In the genomic region with DNA sequence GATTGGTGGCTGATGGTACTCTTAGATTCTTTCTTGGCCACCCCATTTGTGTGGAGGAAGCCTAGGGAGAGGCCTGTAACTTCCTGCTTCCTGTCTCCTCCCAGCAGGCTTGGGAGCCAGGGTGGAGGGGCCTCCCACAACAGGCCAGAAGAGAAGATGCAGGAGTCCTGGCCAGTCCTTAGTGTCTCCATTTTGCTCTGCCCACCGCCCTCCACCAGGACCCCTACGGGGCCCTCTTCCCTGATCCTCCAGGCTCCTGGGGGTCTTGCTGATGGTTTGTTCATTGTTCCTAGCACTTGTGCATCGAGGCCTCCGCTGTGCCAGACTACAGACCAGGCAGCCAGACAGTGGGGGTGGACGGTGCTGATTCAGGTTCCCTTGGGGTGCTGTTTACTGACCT, we compare ENCODE assay signal across 12 cellular contexts. TPM values are rescaled to one million over a fixed set of nuclear protein-coding genes. Genes with fewer than 3 reads are reported as not detected.
A peak's percentile ranks its signal among the peaks of the same experiment; 100 is the strongest.
DNase-seq lines count a peak whose midpoint lies in the region; ATAC-seq and TF ChIP-seq lines count a peak whose summit lies in the region.
"Had no signal": no experiment of that assay in that cellular context is flagged by ENCODE, and none has a peak within 500 bp of the region (broad histone marks: within the 10 kb centered on the region; RNA-seq: fewer than 3 reads in every experiment).

No MANE protein-coding gene starts in this region.

- H3K4me3 ChIP-seq in lung (no peak overlapping the region), OCI-LY7 (ENCODE audit: low read depth, low read length, poor library complexity, severe bottlenecking) (no peak overlapping the region)
- H3K4me3 ChIP-seq: colonic mucosa had no signal

- no peaks in the 10 kb centered on the region for H4K20me1 ChIP-seq in OCI-LY7 (ENCODE audit: insufficient read depth, low read length)

- H3K27ac ChIP-seq in lung (ENCODE audit: low read depth in 1 of 2, low read length in 1 of 2) (peak overlapping the region; percentile 47 to 59), OCI-LY7 (ENCODE audit: low read depth, low read length, poor library complexity, severe bottlenecking) (no peak overlapping the region)
- H3K27ac ChIP-seq: colonic mucosa had no signal

- H3K9me3 ChIP-seq in lung (ENCODE audit: control insufficient read depth in 2 of 2, insufficient read depth in 1 of 2, low read length in 1 of 2) (no peaks in the 10 kb centered on the region), OCI-LY7 (ENCODE audit: low read length) (no peaks in the 10 kb centered on the region)
- H3K9me3 ChIP-seq: colonic mucosa had no signal

- TF ChIP-seq CTCF in lung (IDR thresholded peaks at IDR 0.05; ENCODE audit: control extremely low read depth, extremely low read depth) (no peak), OCI-LY7 (conservative IDR thresholded peaks at IDR 0.05; ENCODE audit: low read length) (no peak)

- H3K27me3 ChIP-seq in lung (ENCODE audit: control insufficient read depth, insufficient read depth) = no peaks in the 10 kb centered on the region
- H3K27me3 ChIP-seq: colonic mucosa had no signal

- H3K4me2 ChIP-seq in OCI-LY7 (ENCODE audit: low read length) = no peak overlapping the region

- H3K4me1 ChIP-seq in lung (ENCODE audit: control insufficient read depth in 2 of 2, insufficient read depth in 2 of 2, low read length in 2 of 2) (peaks cover 6 to 35% of the 10 kb centered on the region in 2 donors), OCI-LY7 (ENCODE audit: insufficient read depth, low read length, poor library complexity, severe bottlenecking) (no peaks in the 10 kb centered on the region)
- H3K4me1 ChIP-seq: colonic mucosa had no signal

- H3K79me2 ChIP-seq in OCI-LY7 (ENCODE audit: insufficient read depth, low read depth, low read length) = no peaks in the 10 kb centered on the region

- WGBS in lung, 2 donors = 82 to 92% methylated on average over 5 of the region's 5 CpGs

- ATAC-seq in Right ventricle myocardium inferior = no peak
- ATAC-seq in Right ventricle myocardium superior (ENCODE audit: poor library complexity) = peak; percentile 55
- peak; percentile 27 for ATAC-seq in lung (ENCODE audit: insufficient read depth, low FRiP score)
- ATAC-seq: natural killer cell treated with Interleukin-12 subunit alpha and Interleukin-12 subunit beta and Interleukin-15 and Interleukin-18, amount 100 ng/mL, for 72 hours had no signal

- DNase-seq in Right ventricle myocardium inferior (ENCODE audit: missing footprints) (peak; percentile 64), cardiac septum (ENCODE audit: low spot score) (no peak), Right ventricle myocardium superior (no peak), lung (ENCODE audit: low spot score) (no peak), DMS114 treated with DMSO at 0.1 percent for 48 hours (lab: John Stamatoyannopoulos, UW; ENCODE audit: unreplicated experiment) (no peak), amygdala (lab: John Stamatoyannopoulos, UW) (no peak), OCI-LY7 (ENCODE audit: low spot score) (no peak), NCI-H1105 (lab: John Stamatoyannopoulos, UW) (no peak)
- DNase-seq: activated naive CD8-positive, alpha-beta T cell treated with anti-CD3 and anti-CD28 coated beads, Interleukin-2, amount 10 ng/mL, durations not matched to agents 7 days and 5 days; colonic mucosa; DMS 273 treated with DMSO at 0.1 percent for 48 hours had no signal

- H3K9me2 ChIP-seq in OCI-LY7 (ENCODE audit: insufficient read depth, low read length) = no peaks in the 10 kb centered on the region

- no peak overlapping the region; the same call in 1 of the 2 replicates for H2AFZ ChIP-seq in OCI-LY7 (ENCODE audit: low read length)

- intact Hi-C loops in Right ventricle myocardium inferior (cut with DNase I) = no loop called here
- intact Hi-C loops in cardiac septum (cut with DNase I) = loop anchor here (5.0 kb wide), 1 partner anchor 38 kb away; no protein-coding TSS in a partner anchor
- intact Hi-C loops in Right ventricle myocardium superior (cut with DNase I) = no loop called here
- intact Hi-C loops in OCI-LY7 (cut with micrococcal nuclease; ENCODE audit: unreplicated experiment) = no loop called here

- H3K36me3 ChIP-seq in lung (ENCODE audit: control insufficient read depth in 2 of 2, insufficient read depth in 2 of 2, low read length in 2 of 2) (peaks cover 0 to 3% of the 10 kb centered on the region in 2 donors), OCI-LY7 (ENCODE audit: insufficient read depth, low read length) (no peaks in the 10 kb centered on the region)
- H3K36me3 ChIP-seq: colonic mucosa had no signal

- POLR2A ChIA-PET in OCI-LY7 (lab: Charles Lee) = no interaction called here

- CTCF ChIA-PET in OCI-LY7 (lab: Charles Lee; ENCODE audit: unreplicated experiment) = no interaction called here

- BruUV-seq in OCI-LY7 (replicated peaks; lab: Mats Ljungman, UMichigan) = no TSS peak

RNA-seq across cellular contexts. Expression of a gene that starts 6.8 kb away (rescaled TPM):
- total RNA-seq in Right ventricle myocardium inferior = 193 TPM
- total RNA-seq in cardiac septum = 299 TPM
- 156 TPM for total RNA-seq in Right ventricle myocardium superior
- total RNA-seq in lung = 10 to 100 TPM; 40.1 to 72.3 TPM
- polyA plus RNA-seq in lung = 10 to 100 TPM; 23.0 to 27.7 TPM
- 0.50 TPM in 1 of 2 replicates, not detected in the other for total RNA-seq in OCI-LY7 (2014; rRNA removed; shearing (Covaris generic))
- total RNA-seq in OCI-LY7 (2022) = 0.74 and 1.3 TPM in 2 replicates

Comparison
In these comparisons a context has a peak if more than half of its experiments do, and no peak if none do; other contexts are left out.
1. RNA of a gene that starts 6.8 kb away (total RNA-seq): 299 TPM in cardiac septum (single experiment), 193 TPM in Right ventricle myocardium inferior (single experiment), 156 TPM in Right ventricle myocardium superior (single experiment) and 40.1 to 72.3 TPM in lung; 0.50 to 1.3 TPM in OCI-LY7; every median in the first group is over 10 times any median in the second.